8 cellular contexts compared by ENCODE assay signal in genomic region chr4:120921456-120922389, GRCh38. TPM values are rescaled to one million over a fixed set of nuclear protein-coding genes. Genes with fewer than 3 reads are reported as not detected.
DNase-seq lines count a peak whose midpoint lies in the region; ATAC-seq and TF ChIP-seq lines count a peak whose summit lies in the region.

No MANE protein-coding gene starts in this region.

- no peaks in the 10 kb centered on the region for H4K20me1 ChIP-seq in smooth muscle cell (ENCODE audit: low read depth)

- TF ChIP-seq CTCF in BE2C (IDR thresholded peaks at IDR 0.05; ENCODE audit: low read depth, low read length) (no peak), activated B cell treated with CpG ODN at 0.5 μM for 24 hours (IDR thresholded peaks at IDR 0.05) (no peak), smooth muscle cell (IDR thresholded peaks at IDR 0.05; ENCODE audit: borderline replicate concordance, insufficient read depth, poor library complexity, severe bottlenecking) (no peak)

- peaks cover 25% of the 10 kb centered on the region for H3K27me3 Mint-ChIP-seq in activated B cell treated with CpG ODN at 0.5 μM for 24 hours

- peak overlapping the region; percentile 13 for H3K9ac ChIP-seq in smooth muscle cell (ENCODE audit: low read depth)

- H3K4me1 ChIP-seq in BE2C (peaks cover 8% of the 10 kb centered on the region), smooth muscle cell (ENCODE audit: low read depth) (peaks cover 16% of the 10 kb centered on the region)

- H3K36me3 ChIP-seq in BE2C (no peaks in the 10 kb centered on the region), smooth muscle cell (ENCODE audit: low read depth) (no peaks in the 10 kb centered on the region)

- POLR2A ChIA-PET in activated B cell treated with CpG ODN at 0.5 μM for 24 hours (lab: Charles Lee), result no interaction called here

- peak overlapping the region; percentile 7 for H3K4me3 Mint-ChIP-seq in activated B cell treated with CpG ODN at 0.5 μM for 24 hours

- CTCF ChIA-PET in activated B cell treated with CpG ODN at 0.5 μM for 24 hours (lab: Charles Lee), result no interaction called here

- H3K9me3 ChIP-seq in BE2C (no peaks in the 10 kb centered on the region), smooth muscle cell (replicated peaks; ENCODE audit: low read depth) (no peaks in the 10 kb centered on the region)

- H3K4me2 ChIP-seq in smooth muscle cell, result peak overlapping the region; percentile 87

- H3K27me3 ChIP-seq in BE2C (no peaks in the 10 kb centered on the region), layer of hippocampus (ENCODE audit: control insufficient read depth, insufficient read depth, low read length) (no peaks in the 10 kb centered on the region), smooth muscle cell (ENCODE audit: low read depth) (no peaks in the 10 kb centered on the region)

- intact Hi-C loops in activated B cell treated with CpG ODN at 0.5 μM for 24 hours (cut with micrococcal nuclease), result no loop called here

- WGBS in smooth muscle cell (ENCODE audit: low lambda C conversion rate), result 1% methylated on average over 52 of the region's 53 CpGs

- ATAC-seq in activated B cell treated with CpG ODN at 0.5 μM for 24 hours (ENCODE audit: low read depth), result no peak
- ATAC-seq in HG02588 (IDR thresholded peaks at IDR 0.05; ENCODE audit: unreplicated experiment), result no peak
- ATAC-seq in HG02973 (IDR thresholded peaks at IDR 0.05; ENCODE audit: unreplicated experiment), result no peak

- H3K36me3 Mint-ChIP-seq in activated B cell treated with CpG ODN at 0.5 μM for 24 hours (ENCODE audit: low read depth), result no peaks in the 10 kb centered on the region

- H3K4me3 ChIP-seq in BE2C (ENCODE audit: low read depth, low read length), result peak overlapping the region; percentile 80
- H3K4me3 ChIP-seq in smooth muscle cell, result peak overlapping the region; percentile 77

- H3K27ac Mint-ChIP-seq in activated B cell treated with CpG ODN at 0.5 μM for 24 hours, result no peak overlapping the region

- no peaks in the 10 kb centered on the region for H3K9me3 Mint-ChIP-seq in activated B cell treated with CpG ODN at 0.5 μM for 24 hours

- peaks cover 14% of the 10 kb centered on the region for H3K79me2 ChIP-seq in smooth muscle cell (ENCODE audit: low read depth)

- H2AFZ ChIP-seq in smooth muscle cell (ENCODE audit: low read depth), result peak overlapping the region; percentile 97

- DNase-seq in BE2C (peak; percentile 69), HT1080 (ENCODE audit: low read depth) (peak; percentile 35), activated B cell treated with CpG ODN at 0.5 μM for 24 hours (no peak), dermis microvascular lymphatic vessel endothelial cell (ENCODE audit: low read depth in 2 of 2) (peak; percentile 41 to 61), smooth muscle cell (lab: John Stamatoyannopoulos, UW; ENCODE audit: unreplicated experiment) (peak; percentile 39)

- no peaks in the 10 kb centered on the region for H3F3A ChIP-seq in smooth muscle cell (ENCODE audit: low read depth)

- peaks cover 8% of the 10 kb centered on the region for H3K4me1 Mint-ChIP-seq in activated B cell treated with CpG ODN at 0.5 μM for 24 hours

- H3K27ac ChIP-seq in layer of hippocampus (ENCODE audit: low read depth, low read length) (peak overlapping the region; percentile 60), smooth muscle cell (ENCODE audit: low read depth) (peak overlapping the region; percentile 40)

RNA-seq across cellular contexts. Expression of gene PRDM5, which starts 0.8 kb away (rescaled TPM):
- 1.3 TPM for polyA plus RNA-seq in BE2C (2012; ENCODE audit: insufficient read depth, insufficient read length, low read depth)
- 0.63 and 0.73 TPM in 2 replicates for total RNA-seq in HT1080 (2014; rRNA removed; shearing (Covaris generic))
- 1.5 and 1.6 TPM in 2 replicates for polyA plus RNA-seq in HT1080 (2015; cell fraction: cytosol; rRNA removed)
- 5.0 and 5.5 TPM in 2 replicates for polyA plus RNA-seq in HT1080 (2015; cell fraction: nucleus; rRNA removed)
- total RNA-seq in activated B cell treated with CpG ODN at 0.5 μM for 24 hours (not detected in 2 replicates), dermis microvascular lymphatic vessel endothelial cell (3.5 and 5.1 TPM in 2 replicates), smooth muscle cell (8.6 and 18.0 TPM in 2 replicates)
- 3.3 and 5.4 TPM in 2 replicates for polyA plus RNA-seq in smooth muscle cell
